ENCODE assay signal across 9 cellular contexts in the genomic region with DNA sequence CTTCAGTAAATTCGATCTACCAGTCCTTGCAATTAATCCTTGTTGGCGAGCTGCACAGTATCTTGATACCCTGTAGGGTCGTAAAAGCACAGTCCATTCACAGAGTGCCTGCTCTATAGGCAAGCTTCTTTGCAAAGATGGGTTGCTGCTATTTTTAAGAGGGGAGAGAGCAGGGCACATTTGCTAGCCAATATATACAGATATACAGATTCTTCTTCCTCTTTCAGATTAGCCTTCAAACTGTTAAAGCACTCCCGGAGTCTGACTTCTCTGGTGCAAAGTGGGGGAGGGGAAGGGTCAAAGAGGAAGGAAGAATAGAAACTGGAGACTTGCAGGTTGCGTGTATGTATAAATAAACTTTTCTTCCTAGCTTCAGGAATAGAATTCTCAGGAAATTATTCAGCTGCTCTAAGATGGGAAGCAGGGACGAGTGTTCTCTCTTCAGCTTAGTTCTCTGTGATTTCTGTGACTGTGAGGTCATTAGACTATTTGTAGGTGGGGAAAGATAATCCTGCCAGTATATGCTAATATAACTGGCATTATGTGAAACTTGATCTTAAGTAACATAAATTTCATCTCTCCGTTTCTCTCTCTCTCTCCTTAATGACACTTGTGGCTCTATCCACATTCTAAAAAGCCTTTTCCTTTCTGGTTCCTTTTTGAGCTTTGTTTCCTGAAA. TPM values are rescaled to one million over a fixed set of nuclear protein-coding genes. Genes with fewer than 3 reads are reported as not detected.
DNase-seq lines count a peak whose midpoint lies in the region; ATAC-seq and FAIRE-seq lines count a peak whose summit lies in the region.
"Had no signal": no experiment of that assay in that cellular context is flagged by ENCODE, and none has a peak within 500 bp of the region (broad histone marks: within the 10 kb centered on the region; RNA-seq: fewer than 3 reads in every experiment).

TSS of gene CYSLTR1 (minus strand) at position 242 of the 679 bp plus-strand sequence. CDS start 53,865 bp downstream, outside the sequence.

- no peaks in the 10 kb centered on the region for H3K9me3 Mint-ChIP-seq in activated naive CD4-positive, alpha-beta T cell treated with anti-CD3 and anti-CD28 coated beads, Interleukin-2, amount 10 ng/mL, durations not matched to agents 7 days and 5 days
- H3K9me3 Mint-ChIP-seq in activated CD8-positive, alpha-beta T cell treated with anti-CD3 and anti-CD28 coated beads, Interleukin-2, amount 10 ng/mL, durations not matched to agents 7 days and 5 days (ENCODE audit: insufficient read depth): no peaks in the 10 kb centered on the region
- no peaks in the 10 kb centered on the region for H3K9me3 Mint-ChIP-seq in stimulated activated naive CD8-positive, alpha-beta T cell treated with anti-CD3 and anti-CD28 coated beads, Interleukin-15, amount 100 ng/mL, for 72 hours

- FAIRE-seq in frontal cortex (lab: Jason Lieb, UNC): no peak

- no peaks in the 10 kb centered on the region for H3K36me3 ChIP-seq in GM23248 (ENCODE audit: low read depth)

- in situ Hi-C loops in GM23248 (cut with MboI): no loop called here

- DNase-seq in activated naive CD4-positive, alpha-beta T cell treated with anti-CD3 and anti-CD28 coated beads, Interleukin-2, amount 10 ng/mL, durations not matched to agents 7 days and 5 days: no peak
- no peak for DNase-seq in activated naive CD4-positive, alpha-beta T cell (lab: John Stamatoyannopoulos, UW)
- no peak for DNase-seq in activated CD8-positive, alpha-beta T cell treated with anti-CD3 and anti-CD28 coated beads, Interleukin-2, amount 10 ng/mL, durations not matched to agents 7 days and 5 days
- DNase-seq in stimulated activated naive CD8-positive, alpha-beta T cell treated with anti-CD3 and anti-CD28 coated beads, Interleukin-15, amount 100 ng/mL, for 72 hours: no peak
- DNase-seq in frontal cortex (ENCODE audit: low spot score in 2 of 2) (no peak), GM23248 (no peak), T1000 (lab: John Stamatoyannopoulos, UW) (no peak)

- H2AFZ ChIP-seq in GM23248: no peak within 1 kb of the TSS

- no peaks in the 10 kb centered on the region for H3K27me3 ChIP-seq in GM23248 (replicated peaks; ENCODE audit: insufficient read depth)

- no peaks in the 10 kb centered on the region for H3K9me3 ChIP-seq in GM23248 (ENCODE audit: low read depth)

- POLR2A ChIA-PET in activated CD8-positive, alpha-beta T cell treated with anti-CD3 and anti-CD28 coated beads, Interleukin-2, amount 10 ng/mL, durations not matched to agents 7 days and 5 days (lab: Charles Lee): no interaction called here

- peak within 1 kb of the TSS; percentile 92 for H3K27ac Mint-ChIP-seq in activated naive CD4-positive, alpha-beta T cell treated with anti-CD3 and anti-CD28 coated beads, Interleukin-2, amount 10 ng/mL, durations not matched to agents 7 days and 5 days
- H3K27ac Mint-ChIP-seq in activated CD8-positive, alpha-beta T cell treated with anti-CD3 and anti-CD28 coated beads, Interleukin-2, amount 10 ng/mL, durations not matched to agents 7 days and 5 days: peak within 1 kb of the TSS; percentile 46
- peak within 1 kb of the TSS; percentile 69 to 82 for H3K27ac Mint-ChIP-seq in stimulated activated naive CD8-positive, alpha-beta T cell treated with anti-CD3 and anti-CD28 coated beads, Interleukin-15, amount 100 ng/mL, for 72 hours

- peak; percentile 41 for ATAC-seq in HG03159 (IDR thresholded peaks at IDR 0.05; ENCODE audit: unreplicated experiment)
- ATAC-seq in activated CD8-positive, alpha-beta T cell treated with anti-CD3 and anti-CD28 coated beads, Interleukin-2, amount 10 ng/mL, durations not matched to agents 7 days and 5 days: no peak
- no peak for ATAC-seq in stimulated activated naive CD8-positive, alpha-beta T cell treated with anti-CD3 and anti-CD28 coated beads, Interleukin-15, amount 100 ng/mL, for 72 hours

- no peak within 1 kb of the TSS for H3K4me2 ChIP-seq in GM23248 (ENCODE audit: unreplicated experiment)

- no peak within 1 kb of the TSS for H3K27ac ChIP-seq in GM23248

- 0 to 2% methylated on average over 7 of the region's 7 CpGs for WGBS in GM23248 (ENCODE audit: low coverage in 1 of 2, low lambda C conversion rate in 2 of 2, missing lambda C conversion rate in 2 of 2), 2 experiments

- no peaks in the 10 kb centered on the region for H3K9me2 ChIP-seq in GM23248 (ENCODE audit: insufficient read depth)

- peak within 1 kb of the TSS; percentile 89 for H3K4me3 Mint-ChIP-seq in activated naive CD4-positive, alpha-beta T cell treated with anti-CD3 and anti-CD28 coated beads, Interleukin-2, amount 10 ng/mL, durations not matched to agents 7 days and 5 days
- peak within 1 kb of the TSS; percentile 58 for H3K4me3 Mint-ChIP-seq in activated CD8-positive, alpha-beta T cell treated with anti-CD3 and anti-CD28 coated beads, Interleukin-2, amount 10 ng/mL, durations not matched to agents 7 days and 5 days
- H3K4me3 Mint-ChIP-seq in stimulated activated naive CD8-positive, alpha-beta T cell treated with anti-CD3 and anti-CD28 coated beads, Interleukin-15, amount 100 ng/mL, for 72 hours: peak within 1 kb of the TSS; percentile 15 to 49

- no peak within 1 kb of the TSS for H3K9ac ChIP-seq in GM23248

- no peak within 1 kb of the TSS for H3K4me3 ChIP-seq in GM23248

- peaks cover 11% of the 10 kb centered on the region for H3K36me3 Mint-ChIP-seq in activated naive CD4-positive, alpha-beta T cell treated with anti-CD3 and anti-CD28 coated beads, Interleukin-2, amount 10 ng/mL, durations not matched to agents 7 days and 5 days
- H3K36me3 Mint-ChIP-seq in activated CD8-positive, alpha-beta T cell treated with anti-CD3 and anti-CD28 coated beads, Interleukin-2, amount 10 ng/mL, durations not matched to agents 7 days and 5 days (ENCODE audit: low read depth): peaks cover 9% of the 10 kb centered on the region

- H3K79me2 ChIP-seq in GM23248 (ENCODE audit: insufficient read depth): no peaks in the 10 kb centered on the region

- H4K20me1 ChIP-seq in GM23248 (ENCODE audit: insufficient read depth): no peaks in the 10 kb centered on the region

- CTCF ChIA-PET in activated naive CD4-positive, alpha-beta T cell treated with anti-CD3 and anti-CD28 coated beads, Interleukin-2, amount 10 ng/mL, durations not matched to agents 7 days and 5 days (lab: Charles Lee): no interaction called here
- CTCF ChIA-PET in activated CD8-positive, alpha-beta T cell treated with anti-CD3 and anti-CD28 coated beads, Interleukin-2, amount 10 ng/mL, durations not matched to agents 7 days and 5 days (lab: Charles Lee): no interaction called here

- H3K4me1 ChIP-seq in GM23248 (ENCODE audit: insufficient read depth): no peaks in the 10 kb centered on the region

- no peaks in the 10 kb centered on the region for H3F3A ChIP-seq in GM23248 (ENCODE audit: insufficient read depth)

- no peaks in the 10 kb centered on the region for H3K27me3 Mint-ChIP-seq in activated naive CD4-positive, alpha-beta T cell treated with anti-CD3 and anti-CD28 coated beads, Interleukin-2, amount 10 ng/mL, durations not matched to agents 7 days and 5 days
- no peaks in the 10 kb centered on the region for H3K27me3 Mint-ChIP-seq in activated CD8-positive, alpha-beta T cell treated with anti-CD3 and anti-CD28 coated beads, Interleukin-2, amount 10 ng/mL, durations not matched to agents 7 days and 5 days (ENCODE audit: low read depth)
- H3K27me3 Mint-ChIP-seq in stimulated activated naive CD8-positive, alpha-beta T cell treated with anti-CD3 and anti-CD28 coated beads, Interleukin-15, amount 100 ng/mL, for 72 hours: no peaks in the 10 kb centered on the region

- peaks cover 67% of the 10 kb centered on the region for H3K4me1 Mint-ChIP-seq in activated naive CD4-positive, alpha-beta T cell treated with anti-CD3 and anti-CD28 coated beads, Interleukin-2, amount 10 ng/mL, durations not matched to agents 7 days and 5 days
- peaks cover 53% of the 10 kb centered on the region for H3K4me1 Mint-ChIP-seq in activated CD8-positive, alpha-beta T cell treated with anti-CD3 and anti-CD28 coated beads, Interleukin-2, amount 10 ng/mL, durations not matched to agents 7 days and 5 days (ENCODE audit: low read depth)
- peaks cover 58% of the 10 kb centered on the region for H3K4me1 Mint-ChIP-seq in stimulated activated naive CD8-positive, alpha-beta T cell treated with anti-CD3 and anti-CD28 coated beads, Interleukin-15, amount 100 ng/mL, for 72 hours

RNA-seq across cellular contexts. Expression of gene CYSLTR1, which starts in this region (rescaled TPM):
- total RNA-seq in activated CD8-positive, alpha-beta T cell treated with anti-CD3 and anti-CD28 coated beads, Interleukin-2, amount 10 ng/mL, durations not matched to agents 7 days and 5 days: 1 to 10 TPM; 2.8 to 3.3 TPM
- 1.2 TPM for total RNA-seq in frontal cortex
- total RNA-seq in GM23248 (2014; rRNA removed; shearing (Covaris generic)): not detected in 2 replicates
- 0.08 TPM in 1 of 2 replicates, not detected in the other for polyA plus RNA-seq in GM23248 (2016; fragmentation: Nextera tagmentation; extraction: Ambion mirVana)
- polyA plus RNA-seq: BJ had no signal

Comparison
In these comparisons a context has a peak if more than half of its experiments do, and no peak if none do; other contexts are left out.
1. H3K4me3 Mint-ChIP-seq: peak in every context shown above with its lines; median percentile 89 in activated naive CD4-positive, alpha-beta T cell treated with anti-CD3 and anti-CD28 coated beads, Interleukin-2, amount 10 ng/mL, durations not matched to agents 7 days and 5 days; 58 in activated CD8-positive, alpha-beta T cell treated with anti-CD3 and anti-CD28 coated beads, Interleukin-2, amount 10 ng/mL, durations not matched to agents 7 days and 5 days; 32 in stimulated activated naive CD8-positive, alpha-beta T cell treated with anti-CD3 and anti-CD28 coated beads, Interleukin-15, amount 100 ng/mL, for 72 hours.